24 cellular contexts compared by ENCODE assay signal in the genomic region with DNA sequence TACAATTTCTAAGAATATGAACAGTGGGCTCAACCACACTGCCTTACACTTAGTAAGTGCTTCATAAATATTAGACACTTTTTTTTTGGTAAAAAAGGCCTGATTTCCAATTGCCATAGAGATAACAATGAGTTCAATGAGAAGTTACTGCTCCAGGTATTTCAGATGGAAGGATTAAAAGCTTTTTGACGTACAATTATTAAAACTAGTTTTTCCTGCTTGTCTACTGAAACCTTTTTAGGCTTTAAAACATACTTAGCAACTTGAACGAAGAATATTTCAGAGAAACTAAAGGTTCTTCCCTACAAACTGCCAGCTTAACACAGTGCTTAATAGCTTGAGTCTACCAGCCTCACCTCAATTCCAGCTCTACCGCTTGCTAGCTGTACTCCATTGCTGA.
"Had no signal": no experiment of that assay in that cellular context is flagged by ENCODE, and none has a peak within 500 bp of the region (broad histone marks: within the 10 kb centered on the region; RNA-seq: fewer than 3 reads in every experiment).

No MANE protein-coding gene starts in this region.

- H3K27ac Mint-ChIP-seq: natural killer cell; stimulated activated effector memory CD8-positive, alpha-beta T cell treated with anti-CD3 and anti-CD28 coated beads, Interleukin-12 subunit alpha, Interleukin-12 subunit beta, amount 100 ng/mL, for 72 hours had no signal

- H3K27me3 ChIP-seq: neutrophil, pancreas, right lobe of liver, stomach, thyroid gland, upper lobe of right lung, vagina had no signal

- H3K36me3 ChIP-seq: neutrophil had no signal

- H3K4me3 ChIP-seq: lung, pancreas, right lobe of liver, stomach, thyroid gland, upper lobe of right lung, vagina had no signal

- DNase-seq: caudate nucleus; cerebellar nuclear complex; cortex of kidney; effector memory CD8-positive, alpha-beta T cell; kidney; mesendoderm; natural killer cell; pancreas; right lobe of liver; small intestine; stimulated activated CD4-positive, alpha-beta T cell treated with anti-CD3 and anti-CD28 coated beads, Interleukin-12 subunit alpha, Interleukin-12 subunit beta, amount 100 ng/mL, for 4 hours; stimulated activated CD4-positive, alpha-beta T cell treated with anti-CD3 and anti-CD28 coated beads, Interleukin-1b, Interleukin-23, amount 100 ng/mL, for 48 hours; stimulated activated CD4-positive, alpha-beta T cell treated with anti-CD3 and anti-CD28 coated beads, Interleukin-4, amount 100 ng/mL, for 1 hour; stimulated activated naive CD4-positive, alpha-beta T cell treated with Interleukin-2 at 50 U/mL for 16 hours; stomach; thyroid gland; upper lobe of right lung had no signal

- H3K9me3 ChIP-seq: neutrophil, pancreas, right lobe of liver, stomach, thyroid gland, upper lobe of right lung, vagina had no signal

- H3K27ac ChIP-seq: epithelial cell of prostate, neutrophil, pancreas, right lobe of liver, stomach, thyroid gland, upper lobe of right lung, vagina had no signal

- H3K27me3 Mint-ChIP-seq: effector memory CD8-positive, alpha-beta T cell had no signal

- ATAC-seq: effector memory CD8-positive, alpha-beta T cell; left lobe of liver; natural killer cell; pancreas; right lobe of liver; stimulated activated effector memory CD8-positive, alpha-beta T cell treated with anti-CD3 and anti-CD28 coated beads, Interleukin-12 subunit alpha, Interleukin-12 subunit beta, amount 100 ng/mL, for 72 hours; upper lobe of right lung had no signal

- H3K4me3 Mint-ChIP-seq: effector memory CD8-positive, alpha-beta T cell; natural killer cell; neural crest cell; stimulated activated effector memory CD8-positive, alpha-beta T cell treated with anti-CD3 and anti-CD28 coated beads, Interleukin-12 subunit alpha, Interleukin-12 subunit beta, amount 100 ng/mL, for 72 hours had no signal

- H3K9me3 Mint-ChIP-seq: effector memory CD8-positive, alpha-beta T cell; natural killer cell; neural crest cell; stimulated activated effector memory CD8-positive, alpha-beta T cell treated with anti-CD3 and anti-CD28 coated beads, Interleukin-12 subunit alpha, Interleukin-12 subunit beta, amount 100 ng/mL, for 72 hours had no signal
